Comparison of ENCODE assay signal across 8 cellular contexts in genomic region chr19:4472174-4472974, GRCh38. TPM values are rescaled to one million over a fixed set of nuclear protein-coding genes. Genes with fewer than 3 reads are reported as not detected.
DNase-seq lines count a peak whose midpoint lies in the region; ATAC-seq and TF ChIP-seq lines count a peak whose summit lies in the region.

Gene HDGFL2, plus strand, starts transcription at chr19:4472297. Its CDS starts 54 bp downstream, at chr19:4472351.

- no peak for DNase-seq in CD8-positive, alpha-beta memory T cell
- no peak for DNase-seq in activated T-helper 2 cell treated with anti-CD3 and anti-CD28 coated beads, Interferon-gamma antibody, Interleukin-2, Interleukin-4, amounts not matched to agents 10 μg/mL and 5 μg/mL and 100 μg/mL, durations not matched to agents 14 hours and 24 hours and 36 hours (ENCODE audit: low spot score)
- peak; percentile 41 for DNase-seq in left ventricle myocardium superior
- no peak for DNase-seq in gastrocnemius medialis
- no peak for DNase-seq in NCI-H2107 (lab: John Stamatoyannopoulos, UW)
- DNase-seq in COLO829 (ENCODE audit: low spot score) = no peak
- DNase-seq in NCI-H1436 treated with DMSO at 0.1 percent for 48 hours (lab: John Stamatoyannopoulos, UW) = no peak

- in situ Hi-C loops in gastrocnemius medialis (cut with MboI; ENCODE audit: low sequenced_read_pairs in 4 of 4) = no loop called here

- POLR2A ChIA-PET in CD8-positive, alpha-beta memory T cell (lab: Charles Lee) = interaction anchor here (1.0 to 1.6 kb wide), 5 partner anchors 13 to 129 kb away, joined by 3 to 11 read pairs (median 4); partner anchors contain the start of genes CHAF1A, MPND and SH3GL1

- CTCF ChIA-PET in CD8-positive, alpha-beta memory T cell (lab: Charles Lee) = interaction anchor here (1.0 to 1.9 kb wide), 5 partner anchors 12 to 206 kb away, joined by 3 to 5 read pairs (median 3); partner anchors contain the start of gene SH3GL1

- peak within 1 kb of the TSS; percentile 71 for H3K27ac ChIP-seq in CD8-positive, alpha-beta memory T cell (ENCODE audit: low read depth, low read length)
- peak within 1 kb of the TSS; percentile 80 to 95 (median 90) for H3K27ac ChIP-seq in gastrocnemius medialis

- H3K36me3 Mint-ChIP-seq in CD8-positive, alpha-beta memory T cell = peaks cover 0 to 16% (median 3%) of the 10 kb centered on the region in 3 donors
- peaks cover 6% of the 10 kb centered on the region for H3K36me3 Mint-ChIP-seq in activated T-helper 2 cell treated with anti-CD3 and anti-CD28 coated beads, Interferon-gamma antibody, Interleukin-2, Interleukin-4, amounts not matched to agents 10 μg/mL and 5 μg/mL and 100 μg/mL, durations not matched to agents 14 hours and 24 hours and 36 hours (ENCODE audit: low read depth)

- intact Hi-C loops in activated T-helper 2 cell treated with anti-CD3 and anti-CD28 coated beads, Interferon-gamma antibody, Interleukin-2, Interleukin-4, amounts not matched to agents 10 μg/mL and 5 μg/mL and 100 μg/mL, durations not matched to agents 14 hours and 24 hours and 36 hours (cut with micrococcal nuclease) = loop anchor here (2.0 to 10.0 kb wide), 4 partner anchors 16 to 250 kb away; partner anchors contain the start of genes DPP9, SH3GL1 and UBXN6
- intact Hi-C loops in left ventricle myocardium superior (cut with micrococcal nuclease) = no loop called here
- intact Hi-C loops in gastrocnemius medialis (cut with DNase I; ENCODE audit: low total_unique reads) = no loop called here

- TF ChIP-seq POLR2A in gastrocnemius medialis (IDR thresholded peaks at IDR 0.05) = no peak

- peaks cover 6% of the 10 kb centered on the region for H3K36me3 ChIP-seq in CD8-positive, alpha-beta memory T cell (ENCODE audit: insufficient read depth, low read length)
- H3K36me3 ChIP-seq in gastrocnemius medialis = peaks cover 0 to 8% of the 10 kb centered on the region in 2 donors

- H3K4me1 ChIP-seq in CD8-positive, alpha-beta memory T cell (ENCODE audit: insufficient read depth, low read length) = peaks cover 17% of the 10 kb centered on the region
- peaks cover 16 to 18% of the 10 kb centered on the region in 2 donors for H3K4me1 ChIP-seq in gastrocnemius medialis

- peaks cover 15 to 25% (median 22%) of the 10 kb centered on the region in 3 donors for H3K4me1 Mint-ChIP-seq in CD8-positive, alpha-beta memory T cell
- peaks cover 18% of the 10 kb centered on the region for H3K4me1 Mint-ChIP-seq in activated T-helper 2 cell treated with anti-CD3 and anti-CD28 coated beads, Interferon-gamma antibody, Interleukin-2, Interleukin-4, amounts not matched to agents 10 μg/mL and 5 μg/mL and 100 μg/mL, durations not matched to agents 14 hours and 24 hours and 36 hours (ENCODE audit: low read depth)

- H3K27me3 ChIP-seq in CD8-positive, alpha-beta memory T cell (ENCODE audit: insufficient read depth, low read length, poor library complexity, severe bottlenecking) = no peaks in the 10 kb centered on the region
- no peaks in the 10 kb centered on the region for H3K27me3 ChIP-seq in gastrocnemius medialis

- no peaks in the 10 kb centered on the region for H3K27me3 Mint-ChIP-seq in CD8-positive, alpha-beta memory T cell
- no peaks in the 10 kb centered on the region for H3K27me3 Mint-ChIP-seq in activated T-helper 2 cell treated with anti-CD3 and anti-CD28 coated beads, Interferon-gamma antibody, Interleukin-2, Interleukin-4, amounts not matched to agents 10 μg/mL and 5 μg/mL and 100 μg/mL, durations not matched to agents 14 hours and 24 hours and 36 hours (ENCODE audit: low read depth)

- H3K4me3 Mint-ChIP-seq in CD8-positive, alpha-beta memory T cell = peak within 1 kb of the TSS; percentile 63 to 88 (median 79)
- peak within 1 kb of the TSS; percentile 85 for H3K4me3 Mint-ChIP-seq in activated T-helper 2 cell treated with anti-CD3 and anti-CD28 coated beads, Interferon-gamma antibody, Interleukin-2, Interleukin-4, amounts not matched to agents 10 μg/mL and 5 μg/mL and 100 μg/mL, durations not matched to agents 14 hours and 24 hours and 36 hours (ENCODE audit: low read depth)

- peak; percentile 9 for ATAC-seq in HG03097 (IDR thresholded peaks at IDR 0.05; ENCODE audit: low FRiP score, unreplicated experiment)
- no peak for ATAC-seq in left ventricle myocardium superior
- no peak for ATAC-seq in gastrocnemius medialis

- peak within 1 kb of the TSS in 4 of 8 donors; percentile 54 to 70 (median 56) for H3K27ac Mint-ChIP-seq in CD8-positive, alpha-beta memory T cell
- peak within 1 kb of the TSS; percentile 28 for H3K27ac Mint-ChIP-seq in activated T-helper 2 cell treated with anti-CD3 and anti-CD28 coated beads, Interferon-gamma antibody, Interleukin-2, Interleukin-4, amounts not matched to agents 10 μg/mL and 5 μg/mL and 100 μg/mL, durations not matched to agents 14 hours and 24 hours and 36 hours

- H3K9me3 Mint-ChIP-seq in CD8-positive, alpha-beta memory T cell = no peaks in the 10 kb centered on the region
- H3K9me3 Mint-ChIP-seq in activated T-helper 2 cell treated with anti-CD3 and anti-CD28 coated beads, Interferon-gamma antibody, Interleukin-2, Interleukin-4, amounts not matched to agents 10 μg/mL and 5 μg/mL and 100 μg/mL, durations not matched to agents 14 hours and 24 hours and 36 hours = no peaks in the 10 kb centered on the region

- H3K4me3 ChIP-seq in CD8-positive, alpha-beta memory T cell (ENCODE audit: low read length) = peak within 1 kb of the TSS; percentile 61
- H3K4me3 ChIP-seq in gastrocnemius medialis = peak within 1 kb of the TSS; percentile 68 to 85 (median 77)

- no peak for TF ChIP-seq CTCF in gastrocnemius medialis (IDR thresholded peaks at IDR 0.05 in 4 of 5, conservative IDR thresholded peaks at IDR 0.05 in 1 of 5)

- no peaks in the 10 kb centered on the region for H3K9me3 ChIP-seq in CD8-positive, alpha-beta memory T cell (ENCODE audit: low read length)
- no peaks in the 10 kb centered on the region for H3K9me3 ChIP-seq in gastrocnemius medialis

RNA-seq across cellular contexts. Expression of gene HDGFL2, which starts in this region (rescaled TPM):
- total RNA-seq in CD8-positive, alpha-beta memory T cell = 10 to 100 TPM; 42.7 to 45.4 TPM
- polyA plus RNA-seq in CD8-positive, alpha-beta memory T cell = 24.9 TPM
- total RNA-seq in activated T-helper 2 cell treated with anti-CD3 and anti-CD28 coated beads, Interferon-gamma antibody, Interleukin-2, Interleukin-4, amounts not matched to agents 10 μg/mL and 5 μg/mL and 100 μg/mL, durations not matched to agents 14 hours and 24 hours and 36 hours = 61.9 and 75.6 TPM in 2 replicates
- total RNA-seq in left ventricle myocardium superior (30.3 TPM), gastrocnemius medialis (10 to 100 TPM; 46.5 to 83.2 (median 56.1) TPM)
